Comparison of ENCODE assay signal across 26 cellular contexts in the genomic region with DNA sequence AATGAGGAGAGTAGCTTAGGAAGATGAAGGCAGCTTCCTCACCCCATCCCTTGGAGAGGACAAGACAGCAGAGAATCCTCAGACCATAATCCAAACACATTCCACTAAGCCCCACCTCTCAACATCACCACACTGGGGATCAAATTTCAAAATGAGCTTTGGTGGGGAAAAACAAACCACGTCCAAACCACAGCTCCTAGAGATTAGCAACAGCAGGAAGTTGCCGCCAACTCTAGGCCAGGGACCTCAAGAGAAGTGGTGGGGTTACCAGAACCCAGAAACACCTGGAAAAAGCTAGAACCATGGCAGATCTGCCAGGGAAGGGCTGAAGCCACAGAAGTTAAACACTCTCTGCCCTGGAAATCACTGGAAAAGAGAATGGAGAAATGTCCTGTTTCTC.
DNase-seq lines count a peak whose midpoint lies in the region; ATAC-seq lines count a peak whose summit lies in the region.
"Had no signal": no experiment of that assay in that cellular context is flagged by ENCODE, and none has a peak within 500 bp of the region (broad histone marks: within the 10 kb centered on the region; RNA-seq: fewer than 3 reads in every experiment).

No MANE protein-coding gene starts in this region.

- no peak overlapping the region for H2AK5ac ChIP-seq in mesendoderm (ENCODE audit: low read length)

- H3K79me1 ChIP-seq in mesendoderm (ENCODE audit: low read length), result no peaks in the 10 kb centered on the region

- no peak overlapping the region for H3K4me3 ChIP-seq in mesendoderm (ENCODE audit: low read length)
- H3K4me3 ChIP-seq: GM23248, K562, MG63 had no signal

- no peak overlapping the region for H3K56ac ChIP-seq in mesendoderm (ENCODE audit: low read length)

- H3K4ac ChIP-seq in mesendoderm (ENCODE audit: low read depth, low read length), result no peak overlapping the region

- H3K4me1 ChIP-seq in mesendoderm (ENCODE audit: control insufficient read depth, low read depth, low read length), result no peaks in the 10 kb centered on the region
- H3K4me1 ChIP-seq: BE2C had no signal

- H3K4me2 ChIP-seq in mesendoderm (ENCODE audit: low read length), result no peak overlapping the region

- H3K79me2 ChIP-seq in mesendoderm (ENCODE audit: control insufficient read depth, insufficient read depth, low read length), result no peaks in the 10 kb centered on the region

- H3K9ac ChIP-seq in mesendoderm (ENCODE audit: low read length), result no peak overlapping the region
- H3K9ac ChIP-seq: GM23248 had no signal

- no peak overlapping the region for H3K18ac ChIP-seq in mesendoderm (ENCODE audit: low read length)

- no peak overlapping the region for H2BK15ac ChIP-seq in mesendoderm (replicated peaks; ENCODE audit: low read depth)

- WGBS in mesendoderm (ENCODE audit: extremely low coverage, insufficient coverage, low lambda C conversion rate), result no CpG with 5 or more reads among the region's 2 CpGs

- H4K5ac ChIP-seq in mesendoderm (ENCODE audit: low read length), result no peak overlapping the region

- H2BK120ac ChIP-seq in mesendoderm (ENCODE audit: low read depth, low read length), result no peak overlapping the region

- no peak overlapping the region for H3K23ac ChIP-seq in mesendoderm (ENCODE audit: low read length)

- no peaks in the 10 kb centered on the region for H3K36me3 ChIP-seq in mesendoderm (ENCODE audit: control insufficient read depth, insufficient read depth, low read length)
- H3K36me3 ChIP-seq: BE2C, MG63 had no signal

- H3K27me3 ChIP-seq in mesendoderm (ENCODE audit: insufficient read depth, low read length, poor library complexity), result no peaks in the 10 kb centered on the region
- H3K27me3 ChIP-seq: BE2C, MG63 had no signal

- no peak for ATAC-seq in GM19324 (IDR thresholded peaks at IDR 0.05; ENCODE audit: low FRiP score, unreplicated experiment)
- ATAC-seq: HepG2, K562 had no signal

- in situ Hi-C loops in KBM-7 (cut with MboI; ENCODE audit: low pct_unique_long_range_greater_than_20kb, low sequenced_read_pairs), result no loop called here

- no peak overlapping the region for H2BK5ac ChIP-seq in mesendoderm (ENCODE audit: low read length)

- DNase-seq in NCI-H2107 treated with DMSO at 0.1 percent for 48 hours (lab: John Stamatoyannopoulos, UW; ENCODE audit: unreplicated experiment) (peak; percentile 48), NCI-H2107 (lab: John Stamatoyannopoulos, UW) (no peak), KBM-7 (peak; percentile 26), NCI-H510A treated with DMSO at 0.1 percent for 48 hours (lab: John Stamatoyannopoulos, UW) (peak; percentile 57), mesendoderm (peak; percentile 23), NCI-H187 (lab: John Stamatoyannopoulos, UW) (no peak), NCI-H146 treated with DMSO at 0.1 percent for 48 hours (lab: John Stamatoyannopoulos, UW; ENCODE audit: unreplicated experiment) (no peak)
- DNase-seq: ACHN; BE2C; CD4-positive, CD25-positive, alpha-beta regulatory T cell; EL; GF-D8; GM23248; H9; MG63; NCI-H1694; NCI-H446 treated with DMSO at 0.1 percent for 48 hours; NCI-H69; NK-92 treated with Interleukin-12 subunit alpha and Interleukin-12 subunit beta, amount 100 ng/mL, for 24 hours; Right ventricle myocardium superior; RPMI8226; T-helper 1 cell had no signal

- no peak overlapping the region for H3K27ac ChIP-seq in mesendoderm (ENCODE audit: low read depth, low read length)
- H3K27ac ChIP-seq: 22Rv1, GM23248 had no signal

- H4K8ac ChIP-seq in mesendoderm (ENCODE audit: low read depth, low read length), result no peak overlapping the region

Comparison
In these comparisons a context has a peak if more than half of its experiments do, and no peak if none do; other contexts are left out.
1. DNase-seq: peak in NCI-H2107 treated with DMSO at 0.1 percent for 48 hours (single experiment), KBM-7 (single experiment), NCI-H510A treated with DMSO at 0.1 percent for 48 hours (single experiment) and mesendoderm (single experiment); none in NCI-H2107 (single experiment), NCI-H187 (0 of 2) and NCI-H146 treated with DMSO at 0.1 percent for 48 hours (single experiment).